7 cellular contexts compared by ENCODE assay signal in the genomic region with DNA sequence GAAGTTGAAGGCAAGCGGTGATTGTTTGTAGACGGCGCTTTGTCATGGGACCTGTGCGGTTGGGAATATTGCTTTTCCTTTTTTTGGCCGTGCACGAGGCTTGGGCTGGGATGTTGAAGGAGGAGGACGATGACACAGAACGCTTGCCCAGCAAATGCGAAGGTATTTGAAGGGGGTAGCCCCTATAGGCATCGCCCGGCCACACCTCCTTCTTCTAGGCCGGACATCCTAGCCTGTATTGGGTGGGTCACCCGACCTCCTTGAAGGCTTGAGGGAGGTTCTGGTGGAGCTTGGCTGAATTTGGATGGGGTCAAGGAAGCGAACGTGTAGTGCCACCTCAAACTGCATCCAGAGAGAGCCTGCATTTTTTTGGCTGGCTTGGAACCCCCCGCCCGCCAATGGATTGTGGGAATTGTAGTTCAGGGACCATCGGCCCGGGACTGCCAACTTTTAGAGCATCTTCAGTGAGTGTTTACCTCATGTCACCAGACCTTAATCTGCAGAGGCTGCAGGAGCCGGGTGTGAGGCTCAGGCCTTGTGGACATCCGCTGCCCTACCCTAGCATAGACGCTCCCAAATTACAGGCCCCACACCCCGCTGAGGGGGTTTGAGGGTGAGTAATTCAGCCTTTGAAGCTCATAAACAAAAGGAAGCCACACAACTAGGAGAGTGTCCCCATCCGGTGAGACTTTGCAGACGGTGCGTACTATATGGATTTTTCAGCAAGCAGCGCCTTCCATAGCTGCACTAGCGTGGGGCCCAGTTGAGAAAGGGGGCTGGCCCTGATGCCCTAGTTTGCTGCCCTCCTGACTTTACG. TPM values are rescaled to one million over a fixed set of nuclear protein-coding genes. Genes with fewer than 3 reads are reported as not detected.
DNase-seq lines count a peak whose midpoint lies in the region; ATAC-seq, FAIRE-seq and TF ChIP-seq lines count a peak whose summit lies in the region.

No MANE protein-coding gene starts in this region.

- H3K27me3 ChIP-seq in MG63 (no peaks in the 10 kb centered on the region), colonic mucosa (no peaks in the 10 kb centered on the region)

- H3K9me3 ChIP-seq in MG63 (no peaks in the 10 kb centered on the region), colonic mucosa (no peaks in the 10 kb centered on the region)

- no peaks in the 10 kb centered on the region for H3K27me3 Mint-ChIP-seq in WTC11 (ENCODE audit: low read depth)

- no peak for FAIRE-seq in H54 (lab: Jason Lieb, UNC)

- TF ChIP-seq POLR2A in H54 (IDR thresholded peaks at IDR 0.05; ENCODE audit: low read depth, low read length), result peak; percentile 52; the same call in 1 of the 2 replicates

- H3K4me3 ChIP-seq in GM12865 (ENCODE audit: low read depth, low read length) (peak overlapping the region; percentile 99), MG63 (peak overlapping the region; percentile 78), colonic mucosa (peak overlapping the region; percentile 79)

- peaks cover 11% of the 10 kb centered on the region for H3K4me1 ChIP-seq in colonic mucosa

- H3K4me1 Mint-ChIP-seq in WTC11, result peaks cover 18% of the 10 kb centered on the region

- TF ChIP-seq CTCF in GM12865 (IDR thresholded peaks at IDR 0.05; ENCODE audit: insufficient read depth, low read depth, low read length, missing control alignments) (no peak), WTC11 (IDR thresholded peaks at IDR 0.05) (no peak), colonic mucosa (IDR thresholded peaks at IDR 0.05) (no peak)

- peaks cover 2% of the 10 kb centered on the region; the same call in 1 of the 2 replicates for H3K36me3 Mint-ChIP-seq in WTC11

- peak overlapping the region; percentile 98 for H3K4me3 Mint-ChIP-seq in WTC11

- peak overlapping the region; percentile 96 for H3K27ac Mint-ChIP-seq in WTC11

- DNase-seq in GM12865 (ENCODE audit: low read depth) (peak; percentile 71), H54 (ENCODE audit: insufficient read length, low spot score) (peak; percentile 77), MG63 (peak; percentile 55), WTC11 (ENCODE audit: low spot score) (peak; percentile 65), colonic mucosa (peak; percentile 66), left lobe of liver (ENCODE audit: low spot score) (peak; percentile 70)
- peak; percentile 44 for DNase-seq in stimulated activated CD4-positive, alpha-beta T cell treated with anti-CD3 and anti-CD28 coated beads, Interleukin-2, amount 100 ng/mL, for 4 hours (ENCODE audit: low read depth)

- H3K9ac ChIP-seq in colonic mucosa (ENCODE audit: low read depth in 2 of 2, low read length in 2 of 2), result peak overlapping the region; percentile 36 to 70

- CTCF ChIA-PET in WTC11 (lab: Charles Lee), result interaction anchor here (1.6 kb wide), 1 partner anchor 11 kb away, joined by 8 read pairs; no protein-coding TSS in a partner anchor

- ATAC-seq in WTC11 (peak; percentile 65), left lobe of liver (peak; percentile 73)

- H3K27ac ChIP-seq in colonic mucosa, result peak overlapping the region; percentile 77

- POLR2A ChIA-PET in WTC11 (lab: Charles Lee), result interaction anchor here (1.8 kb wide), 1 partner anchor 18 kb away, joined by 9 read pairs; a partner anchor contains a TSS

- no peaks in the 10 kb centered on the region for H3K9me3 Mint-ChIP-seq in WTC11

- H3K36me3 ChIP-seq in MG63 (no peaks in the 10 kb centered on the region), colonic mucosa (no peaks in the 10 kb centered on the region)

- intact Hi-C loops in colonic mucosa (cut with DNase I), result no loop called here

TF ChIP-seq in WTC11, 78 proteins besides CTCF, POLR2A, EP300 and RAD21 (continues in another document):
- TF ChIP-seq, protein P1, sequence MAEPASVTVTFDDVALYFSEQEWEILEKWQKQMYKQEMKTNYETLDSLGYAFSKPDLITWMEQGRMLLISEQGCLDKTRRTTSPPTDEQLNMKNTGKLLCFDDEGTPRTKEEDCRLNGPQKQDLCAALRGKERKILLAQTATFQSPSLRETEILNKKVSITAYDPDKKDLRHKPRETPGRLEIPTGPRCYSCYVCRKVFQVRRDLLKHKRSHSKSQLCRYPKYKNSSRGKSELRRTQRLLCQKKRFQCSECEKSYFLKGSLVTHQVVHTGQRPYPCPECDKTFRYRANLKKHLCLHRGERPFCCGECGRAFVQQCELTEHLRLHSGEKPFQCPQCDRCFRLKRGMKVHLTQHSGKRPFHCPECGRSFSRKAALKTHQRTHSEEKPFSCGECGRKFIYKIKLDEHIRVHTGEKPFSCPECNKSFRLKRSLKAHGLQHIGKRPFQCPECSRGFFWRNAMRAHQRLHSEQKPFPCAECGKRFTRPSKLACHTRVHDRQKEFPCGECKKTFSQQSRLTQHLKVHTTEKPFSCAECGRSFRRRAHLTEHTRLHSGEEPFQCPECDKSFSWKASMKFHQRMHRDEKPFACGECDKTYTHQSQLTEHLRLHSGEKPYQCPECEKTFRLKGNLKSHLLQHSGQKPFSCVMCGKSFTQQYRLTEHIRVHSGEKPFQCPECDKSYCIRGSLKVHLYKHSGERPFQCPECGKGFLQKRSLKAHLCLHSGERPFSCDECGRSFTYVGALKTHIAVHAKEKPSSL (CRISPR knock-in tag; conservative IDR thresholded peaks at IDR 0.05), result no peak
- TF ChIP-seq MYBL2 (CRISPR knock-in tag; IDR thresholded peaks at IDR 0.05), result 0 out of 2 replicates have a peak, but pooled peaks have one; percentile 49
- TF ChIP-seq ZNF232 (CRISPR knock-in tag; IDR thresholded peaks at IDR 0.05), result peak; percentile 67; the same call in 1 of the 2 replicates
- TF ChIP-seq, protein P2, sequence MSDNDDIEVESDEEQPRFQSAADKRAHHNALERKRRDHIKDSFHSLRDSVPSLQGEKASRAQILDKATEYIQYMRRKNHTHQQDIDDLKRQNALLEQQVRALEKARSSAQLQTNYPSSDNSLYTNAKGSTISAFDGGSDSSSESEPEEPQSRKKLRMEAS (CRISPR knock-in tag; IDR thresholded peaks at IDR 0.05), result peak; percentile 23; the same call in 1 of the 2 replicates
- TF ChIP-seq PRRX2 (CRISPR knock-in tag; IDR thresholded peaks at IDR 0.05), result peak; percentile 9; the same call in 1 of the 2 replicates
- 0 out of 2 replicates have a peak, but pooled peaks have one; percentile 58 for TF ChIP-seq SMAD3 (CRISPR knock-in tag; IDR thresholded peaks at IDR 0.05; ENCODE audit: borderline replicate concordance)
- TF ChIP-seq, protein P3, sequence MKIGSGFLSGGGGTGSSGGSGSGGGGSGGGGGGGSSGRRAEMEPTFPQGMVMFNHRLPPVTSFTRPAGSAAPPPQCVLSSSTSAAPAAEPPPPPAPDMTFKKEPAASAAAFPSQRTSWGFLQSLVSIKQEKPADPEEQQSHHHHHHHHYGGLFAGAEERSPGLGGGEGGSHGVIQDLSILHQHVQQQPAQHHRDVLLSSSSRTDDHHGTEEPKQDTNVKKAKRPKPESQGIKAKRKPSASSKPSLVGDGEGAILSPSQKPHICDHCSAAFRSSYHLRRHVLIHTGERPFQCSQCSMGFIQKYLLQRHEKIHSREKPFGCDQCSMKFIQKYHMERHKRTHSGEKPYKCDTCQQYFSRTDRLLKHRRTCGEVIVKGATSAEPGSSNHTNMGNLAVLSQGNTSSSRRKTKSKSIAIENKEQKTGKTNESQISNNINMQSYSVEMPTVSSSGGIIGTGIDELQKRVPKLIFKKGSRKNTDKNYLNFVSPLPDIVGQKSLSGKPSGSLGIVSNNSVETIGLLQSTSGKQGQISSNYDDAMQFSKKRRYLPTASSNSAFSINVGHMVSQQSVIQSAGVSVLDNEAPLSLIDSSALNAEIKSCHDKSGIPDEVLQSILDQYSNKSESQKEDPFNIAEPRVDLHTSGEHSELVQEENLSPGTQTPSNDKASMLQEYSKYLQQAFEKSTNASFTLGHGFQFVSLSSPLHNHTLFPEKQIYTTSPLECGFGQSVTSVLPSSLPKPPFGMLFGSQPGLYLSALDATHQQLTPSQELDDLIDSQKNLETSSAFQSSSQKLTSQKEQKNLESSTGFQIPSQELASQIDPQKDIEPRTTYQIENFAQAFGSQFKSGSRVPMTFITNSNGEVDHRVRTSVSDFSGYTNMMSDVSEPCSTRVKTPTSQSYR (CRISPR knock-in tag; IDR thresholded peaks at IDR 0.05), result no peak
- TF ChIP-seq ZNF416 (CRISPR knock-in tag; IDR thresholded peaks at IDR 0.05), result 0 out of 2 replicates have a peak, but pooled peaks have one; percentile 43
- TF ChIP-seq, protein P4, sequence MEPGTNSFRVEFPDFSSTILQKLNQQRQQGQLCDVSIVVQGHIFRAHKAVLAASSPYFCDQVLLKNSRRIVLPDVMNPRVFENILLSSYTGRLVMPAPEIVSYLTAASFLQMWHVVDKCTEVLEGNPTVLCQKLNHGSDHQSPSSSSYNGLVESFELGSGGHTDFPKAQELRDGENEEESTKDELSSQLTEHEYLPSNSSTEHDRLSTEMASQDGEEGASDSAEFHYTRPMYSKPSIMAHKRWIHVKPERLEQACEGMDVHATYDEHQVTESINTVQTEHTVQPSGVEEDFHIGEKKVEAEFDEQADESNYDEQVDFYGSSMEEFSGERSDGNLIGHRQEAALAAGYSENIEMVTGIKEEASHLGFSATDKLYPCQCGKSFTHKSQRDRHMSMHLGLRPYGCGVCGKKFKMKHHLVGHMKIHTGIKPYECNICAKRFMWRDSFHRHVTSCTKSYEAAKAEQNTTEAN (CRISPR knock-in tag; IDR thresholded peaks at IDR 0.05), result 0 out of 2 replicates have a peak, but pooled peaks have one; percentile 29
- TF ChIP-seq, protein P5, sequence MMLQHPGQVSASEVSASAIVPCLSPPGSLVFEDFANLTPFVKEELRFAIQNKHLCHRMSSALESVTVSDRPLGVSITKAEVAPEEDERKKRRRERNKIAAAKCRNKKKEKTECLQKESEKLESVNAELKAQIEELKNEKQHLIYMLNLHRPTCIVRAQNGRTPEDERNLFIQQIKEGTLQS (CRISPR knock-in tag; conservative IDR thresholded peaks at IDR 0.05), result no peak

RNA-seq across cellular contexts. Expression of a gene that starts 0.5 kb away (rescaled TPM):
- 11.4 and 26.6 TPM in 2 replicates for total RNA-seq in MG63 (2014; rRNA removed; shearing (Covaris generic); ENCODE audit: low replicate concordance)
- total RNA-seq in WTC11 (2021) (14.3 to 15.1 TPM (median 14.6 TPM) in 3 replicates), colonic mucosa (10 to 100 TPM in 1 of 2 donors, 1 to 10 TPM in 1; 8.4 to 10.6 TPM), left lobe of liver (2.4 TPM)

RNA-seq across cellular contexts. Expression of a gene that starts 0.8 kb away (rescaled TPM):
- 10.8 and 30.6 TPM in 2 replicates for total RNA-seq in MG63 (2014; rRNA removed; shearing (Covaris generic); ENCODE audit: low replicate concordance)
- 121 to 132 TPM (median 122 TPM) in 3 replicates for total RNA-seq in WTC11 (2021)
- 10 to 100 TPM; 28.7 to 67.3 TPM for total RNA-seq in colonic mucosa
- 14.9 TPM for total RNA-seq in left lobe of liver

RNA-seq across cellular contexts. Expression of a gene that starts 6.9 kb away (rescaled TPM):
- total RNA-seq in MG63 (2014; rRNA removed; shearing (Covaris generic); ENCODE audit: low replicate concordance), result 1.9 TPM in 1 of 2 replicates, not detected in the other
- 3.0 to 3.5 TPM (median 3.0 TPM) in 3 replicates for total RNA-seq in WTC11 (2021)
- total RNA-seq in colonic mucosa, result 1 to 10 TPM; 1.9 to 4.1 TPM
- 0.78 TPM for total RNA-seq in left lobe of liver

RNA-seq across cellular contexts. Expression of a gene that starts 18.5 kb away (rescaled TPM):
- total RNA-seq in MG63 (2014; rRNA removed; shearing (Covaris generic); ENCODE audit: low replicate concordance), result 16.8 and 28.4 TPM in 2 replicates
- total RNA-seq in WTC11 (2021) (16.9 to 18.0 TPM (median 17.4 TPM) in 3 replicates), colonic mucosa (10 to 100 TPM; 17.8 to 23.6 TPM), left lobe of liver (4.5 TPM)

RNA-seq across cellular contexts. Expression of a gene that starts 18.7 kb away (rescaled TPM):
- total RNA-seq in MG63 (2014; rRNA removed; shearing (Covaris generic); ENCODE audit: low replicate concordance), result 121 and 191 TPM in 2 replicates
- total RNA-seq in WTC11 (2021), result 306 to 351 TPM (median 315 TPM) in 3 replicates
- total RNA-seq in colonic mucosa, result 100 to 1,000 TPM in 1 of 2 donors, 10 to 100 TPM in 1; 68.1 to 241 TPM
- 17.7 TPM for total RNA-seq in left lobe of liver

Comparison
In these comparisons a context has a peak if more than half of its experiments do, and no peak if none do; other contexts are left out.
1. Peak in every context shown above with its lines: DNase-seq, ATAC-seq, H3K4me3 ChIP-seq and H3K27ac ChIP-seq.